Comparison of ENCODE assay signal across 18 cellular contexts in genomic region chr7:121048195-121048594, GRCh38. TPM values are rescaled to one million over a fixed set of nuclear protein-coding genes. Genes with fewer than 3 reads are reported as not detected.
DNase-seq lines count a peak whose midpoint lies in the region; ATAC-seq and TF ChIP-seq lines count a peak whose summit lies in the region.
"Had no signal": no experiment of that assay in that cellular context is flagged by ENCODE, and none has a peak within 500 bp of the region (broad histone marks: within the 10 kb centered on the region; RNA-seq: fewer than 3 reads in every experiment).

No MANE protein-coding gene starts in this region.

- H2AFZ ChIP-seq in PC-3 (ENCODE audit: low read length), result no peak overlapping the region
- H2AFZ ChIP-seq: GM23248 had no signal

- no TSS peak for BruUV-seq in PC-3 (replicated peaks; lab: Mats Ljungman, UMichigan)

- H3K9ac ChIP-seq in PC-3 (ENCODE audit: low read length), result no peak overlapping the region
- H3K9ac ChIP-seq: GM23248 had no signal

- H3F3A ChIP-seq in PC-3 (ENCODE audit: low read length, unreplicated experiment), result no peaks in the 10 kb centered on the region

- no peak overlapping the region for H3K27ac Mint-ChIP-seq in CD8-positive, alpha-beta memory T cell
- H3K27ac Mint-ChIP-seq in endothelial cell (ENCODE audit: unreplicated experiment), result peak overlapping the region; percentile 48
- no peak overlapping the region for H3K27ac Mint-ChIP-seq in natural killer cell
- H3K27ac Mint-ChIP-seq: CD8-positive, alpha-beta T cell had no signal

- H3K36me3 Mint-ChIP-seq in CD8-positive, alpha-beta memory T cell, result no peaks in the 10 kb centered on the region
- H3K36me3 Mint-ChIP-seq in endothelial cell (ENCODE audit: low read depth, unreplicated experiment), result no peaks in the 10 kb centered on the region
- H3K36me3 Mint-ChIP-seq in natural killer cell, result no peaks in the 10 kb centered on the region
- H3K36me3 Mint-ChIP-seq: CD8-positive, alpha-beta T cell had no signal

- H3K79me2 ChIP-seq in PC-3 (ENCODE audit: low read length), result no peaks in the 10 kb centered on the region

- peaks cover 10 to 12% of the 10 kb centered on the region in 2 donors for H3K27me3 Mint-ChIP-seq in CD8-positive, alpha-beta memory T cell
- H3K27me3 Mint-ChIP-seq in endothelial cell (ENCODE audit: unreplicated experiment) (no peaks in the 10 kb centered on the region), natural killer cell (ENCODE audit: low read depth in 2 of 2) (peaks cover 0 to 12% of the 10 kb centered on the region in 2 donors)

- CTCF ChIA-PET in CD8-positive, alpha-beta memory T cell (lab: Charles Lee), result no interaction called here
- CTCF ChIA-PET in PC-3 (lab: Charles Lee), result no interaction called here

- ATAC-seq in PC-3 (no peak), natural killer cell (no peak)
- ATAC-seq: A549; CD8-positive, alpha-beta T cell had no signal

- H4K20me1 ChIP-seq in PC-3 (ENCODE audit: low read length), result no peaks in the 10 kb centered on the region

- H3K4me3 Mint-ChIP-seq in CD8-positive, alpha-beta memory T cell, result no peak overlapping the region
- no peak overlapping the region for H3K4me3 Mint-ChIP-seq in endothelial cell (ENCODE audit: unreplicated experiment)
- no peak overlapping the region for H3K4me3 Mint-ChIP-seq in natural killer cell
- H3K4me3 Mint-ChIP-seq: CD14-positive monocyte; CD8-positive, alpha-beta T cell had no signal

- H3K4me1 Mint-ChIP-seq in CD8-positive, alpha-beta memory T cell, result no peaks in the 10 kb centered on the region
- H3K4me1 Mint-ChIP-seq in endothelial cell (ENCODE audit: unreplicated experiment), result peaks cover 10% of the 10 kb centered on the region
- H3K4me1 Mint-ChIP-seq in natural killer cell, result no peaks in the 10 kb centered on the region

- no peaks in the 10 kb centered on the region for H3K36me3 ChIP-seq in CD8-positive, alpha-beta memory T cell (ENCODE audit: insufficient read depth, low read length)
- H3K36me3 ChIP-seq in PC-3 (ENCODE audit: low read depth, low read length) (no peaks in the 10 kb centered on the region), tibial artery (peaks cover 0 to 3% (median 0%) of the 10 kb centered on the region in 3 donors)
- H3K36me3 ChIP-seq: BE2C had no signal

- no peak overlapping the region for H3K4me2 ChIP-seq in PC-3 (ENCODE audit: low read length)
- H3K4me2 ChIP-seq: A549 had no signal

- TF ChIP-seq CTCF in PC-3 (conservative IDR thresholded peaks at IDR 0.05; ENCODE audit: low read depth, low read length) (no peak), endothelial cell (IDR thresholded peaks at IDR 0.05; ENCODE audit: unreplicated experiment) (no peak), tibial artery (IDR thresholded peaks at IDR 0.05) (no peak), GM10266 (IDR thresholded peaks at IDR 0.05; ENCODE audit: control insufficient read depth, insufficient read depth, low read depth, missing control alignments) (no peak), natural killer cell (IDR thresholded peaks at IDR 0.05) (no peak)

- H3K9me3 ChIP-seq in CD8-positive, alpha-beta memory T cell (ENCODE audit: low read length), result no peaks in the 10 kb centered on the region
- H3K9me3 ChIP-seq in PC-3 (ENCODE audit: low read length), result no peaks in the 10 kb centered on the region
- H3K9me3 ChIP-seq in tibial artery, result no peaks in the 10 kb centered on the region
- H3K9me3 ChIP-seq: A549, BE2C, Caco-2 had no signal

- no peaks in the 10 kb centered on the region for H3K9me3 Mint-ChIP-seq in CD8-positive, alpha-beta memory T cell
- H3K9me3 Mint-ChIP-seq in endothelial cell (ENCODE audit: unreplicated experiment), result no peaks in the 10 kb centered on the region
- H3K9me3 Mint-ChIP-seq in natural killer cell, result no peaks in the 10 kb centered on the region
- H3K9me3 Mint-ChIP-seq: CD8-positive, alpha-beta T cell had no signal

- no peaks in the 10 kb centered on the region for H3K9me2 ChIP-seq in PC-3 (replicated peaks; ENCODE audit: low read length)

- POLR2A ChIA-PET in CD8-positive, alpha-beta memory T cell (lab: Charles Lee), result no interaction called here
- POLR2A ChIA-PET in PC-3 (lab: Charles Lee; ENCODE audit: unreplicated experiment), result no interaction called here

- peak overlapping the region; percentile 68 for H3K27ac ChIP-seq in CD8-positive, alpha-beta memory T cell (ENCODE audit: low read depth, low read length)
- H3K27ac ChIP-seq in PC-3 (ENCODE audit: low read length), result peak overlapping the region; percentile 6; the same call in 1 of the 2 replicates
- H3K27ac ChIP-seq in tibial artery, result peak overlapping the region; percentile 4 to 13
- H3K27ac ChIP-seq: A549, GM23248 had no signal

- H3K4me1 ChIP-seq in CD8-positive, alpha-beta memory T cell (ENCODE audit: insufficient read depth, low read length), result no peaks in the 10 kb centered on the region
- H3K4me1 ChIP-seq in PC-3 (ENCODE audit: insufficient read depth, low read length) (peaks cover 3% of the 10 kb centered on the region; the same call in 1 of the 2 replicates), tibial artery (peaks cover 0 to 62% (median 24%) of the 10 kb centered on the region in 4 donors)
- H3K4me1 ChIP-seq: A549, BE2C had no signal

- intact Hi-C loops in PC-3 (cut with micrococcal nuclease) (loop anchor here (2.0 kb wide), 3 partner anchors 27 to 45 kb away; no protein-coding TSS in a partner anchor), tibial artery (cut with DNase I; ENCODE audit: low total_unique reads) (no loop called here), natural killer cell (cut with micrococcal nuclease) (no loop called here)

- H3K27me3 ChIP-seq in CD8-positive, alpha-beta memory T cell (ENCODE audit: insufficient read depth, low read length, poor library complexity, severe bottlenecking), result no peaks in the 10 kb centered on the region
- no peaks in the 10 kb centered on the region for H3K27me3 ChIP-seq in PC-3 (ENCODE audit: low read length)
- H3K27me3 ChIP-seq in tibial artery, result no peaks in the 10 kb centered on the region
- H3K27me3 ChIP-seq: BE2C had no signal

- no peak overlapping the region for H3K4me3 ChIP-seq in CD8-positive, alpha-beta memory T cell (ENCODE audit: low read length)
- no peak overlapping the region for H3K4me3 ChIP-seq in PC-3 (ENCODE audit: low read length)
- no peak overlapping the region for H3K4me3 ChIP-seq in tibial artery
- H3K4me3 ChIP-seq: A549, GM23248 had no signal

- no peak for DNase-seq in CD8-positive, alpha-beta memory T cell
- no peak for DNase-seq in PC-3
- no peak for DNase-seq in endothelial cell (ENCODE audit: low spot score)
- no peak for DNase-seq in tibial artery
- no peak for DNase-seq in GM10266 (ENCODE audit: extremely low spot score)
- no peak for DNase-seq in LoVo (ENCODE audit: low spot score)
- no peak for DNase-seq in natural killer cell
- DNase-seq: BE2C; Caco-2; CD8-positive, alpha-beta T cell; DND-41; GDM1; GM23248; H7; IMR-90 had no signal

RNA-seq across cellular contexts. Expression of gene CPED1, which starts 59.7 kb away (rescaled TPM):
- total RNA-seq in CD8-positive, alpha-beta memory T cell, result under 1 TPM; 0.09 to 0.27 TPM
- polyA plus RNA-seq in CD8-positive, alpha-beta memory T cell, result not detected
- total RNA-seq in PC-3 (2014; rRNA removed), result 1.8 and 2.2 TPM in 2 replicates
- 1.8 TPM for total RNA-seq in endothelial cell (ENCODE audit: unreplicated experiment)
- 1 to 10 TPM in 1 of 3 donors, under 1 TPM in 2; 0.50 to 1.3 (median 0.96) TPM for total RNA-seq in natural killer cell
- total RNA-seq: CD8-positive, alpha-beta T cell; H7; HT-29 had no signal

Comparison
In these comparisons a context has a peak if more than half of its experiments do, and no peak if none do; other contexts are left out.
1. H3K27ac ChIP-seq: peak in every context shown above with its lines; median percentile 68 in CD8-positive, alpha-beta memory T cell; 8 in tibial artery; 6 in PC-3.